ENCODE assay signal across 19 cellular contexts in the genomic region with DNA sequence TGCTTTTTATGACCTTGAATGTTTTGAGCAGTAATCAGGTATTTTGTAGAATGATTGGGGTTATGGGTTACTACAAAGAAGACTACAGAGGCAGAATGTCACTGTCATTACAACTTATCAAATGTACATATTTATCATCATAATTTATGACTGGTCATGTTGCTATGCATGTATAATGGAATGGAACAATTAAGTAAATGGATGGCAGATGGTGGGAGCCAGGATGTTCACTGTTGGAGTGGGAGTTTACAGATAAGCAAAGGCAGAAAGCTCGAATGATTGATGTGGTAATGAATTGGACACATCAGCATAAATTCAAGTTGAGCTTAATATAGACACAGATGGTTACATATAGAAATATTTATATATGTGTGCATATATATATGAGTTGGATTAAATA.
"Had no signal": no experiment of that assay in that cellular context is flagged by ENCODE, and none has a peak within 500 bp of the region (broad histone marks: within the 10 kb centered on the region; RNA-seq: fewer than 3 reads in every experiment).

No MANE protein-coding gene starts in this region.

- DNase-seq: activated CD4-positive, alpha-beta T cell treated with anti-CD3 and anti-CD28 coated beads, Interleukin-2, amount 10 ng/mL, durations not matched to agents 24 days and 14 days; activated CD8-positive, alpha-beta memory T cell treated with anti-CD3 and anti-CD28 coated beads, Interleukin-2, amount 10 ng/mL, durations not matched to agents 7 days and 5 days; activated CD8-positive, alpha-beta T cell treated with anti-CD3 and anti-CD28 coated beads for 36 hours; activated gamma-delta T cell; activated naive CD4-positive, alpha-beta T cell treated with anti-CD3 and anti-CD28 coated beads, Interleukin-2, amount 50 U/mL, for 16 hours; activated naive CD8-positive, alpha-beta T cell treated with anti-CD3 and anti-CD28 coated beads, Interleukin-2, amount 50 U/mL, for 24 hours; activated T-cell treated with anti-CD3 and anti-CD28 coated beads for 4 hours; cortex of kidney; immature natural killer cell; lower lobe of right lung; naive thymus-derived CD4-positive, alpha-beta T cell; occipital lobe; right lobe of liver; stomach had no signal

- H3K4me3 ChIP-seq: hepatocyte, lower lobe of right lung, right lobe of liver, skin epidermis, stomach, suprapubic skin, tibial nerve had no signal

- H3K36me3 ChIP-seq: lower lobe of right lung, right lobe of liver, stomach, suprapubic skin, tibial nerve had no signal

- H3K27me3 ChIP-seq: hepatocyte, right lobe of liver, stomach, suprapubic skin, tibial nerve had no signal

- H3K4me1 ChIP-seq: lower lobe of right lung, right lobe of liver, stomach, suprapubic skin, tibial nerve had no signal

- H3K9me3 ChIP-seq: lower lobe of right lung, right lobe of liver, suprapubic skin, tibial nerve had no signal

- H3K27ac ChIP-seq: epithelial cell of prostate, hepatocyte, lower lobe of right lung, right lobe of liver, skin epidermis, stomach, suprapubic skin, tibial nerve had no signal
